ENCODE assay signal across 23 cellular contexts in genomic region chr4:76657443-76657842, GRCh38.
A peak's percentile ranks its signal among the peaks of the same experiment; 100 is the strongest.
DNase-seq lines count a peak whose midpoint lies in the region; ATAC-seq and TF ChIP-seq lines count a peak whose summit lies in the region.
"Had no signal": no experiment of that assay in that cellular context is flagged by ENCODE, and none has a peak within 500 bp of the region (broad histone marks: within the 10 kb centered on the region; RNA-seq: fewer than 3 reads in every experiment).

No MANE protein-coding gene starts in this region.

- TF ChIP-seq CTCF in MCF 10A (IDR thresholded peaks at IDR 0.05; ENCODE audit: unreplicated experiment) (no peak), breast epithelium (IDR thresholded peaks at IDR 0.05) (no peak), RWPE2 (IDR thresholded peaks at IDR 0.05; ENCODE audit: poor library complexity, severe bottlenecking) (no peak), fibroblast of lung (conservative IDR thresholded peaks at IDR 0.05 in 1 of 2, IDR thresholded peaks at IDR 0.05 in 1 of 2; ENCODE audit: low read depth in 1 of 2, low read length in 2 of 2) (no peak), thoracic aorta (IDR thresholded peaks at IDR 0.05) (no peak), body of pancreas (IDR thresholded peaks at IDR 0.05) (no peak)

- H3K27ac Mint-ChIP-seq in MCF 10A (ENCODE audit: low read depth, unreplicated experiment), result peak overlapping the region; percentile 58
- H3K27ac Mint-ChIP-seq: effector memory CD8-positive, alpha-beta T cell had no signal

- CTCF ChIA-PET in MCF 10A (lab: Yijun Ruan, JAX), result interaction anchor here (0.6 kb wide), 2 partner anchors 208 to 505 kb away, joined by 3 read pairs; no protein-coding TSS in a partner anchor

- no peak overlapping the region for H3K4me2 ChIP-seq in fibroblast of lung (ENCODE audit: extremely low read depth, insufficient read depth, low read length)

- H3K4me3 ChIP-seq in breast epithelium (no peak overlapping the region), RWPE2 (ENCODE audit: severe bottlenecking) (no peak overlapping the region), fibroblast of lung (replicated peaks in 1 of 4; ENCODE audit: control extremely low read depth in 1 of 4, insufficient read depth in 1 of 4, low read depth in 3 of 4, low read length in 4 of 4) (no peak overlapping the region), thoracic aorta (no peak overlapping the region), body of pancreas (no peak overlapping the region)
- H3K4me3 ChIP-seq: BLaER1, K562, left lung had no signal

- H3K4me1 ChIP-seq in breast epithelium, result no peaks in the 10 kb centered on the region
- peaks cover 27% of the 10 kb centered on the region for H3K4me1 ChIP-seq in RWPE2 (ENCODE audit: insufficient read depth, poor library complexity, severe bottlenecking)
- H3K4me1 ChIP-seq in fibroblast of lung (ENCODE audit: control insufficient read depth, extremely low read depth, insufficient read depth, low read length), result peaks cover 22% of the 10 kb centered on the region
- peaks cover 27 to 67% of the 10 kb centered on the region in 2 donors for H3K4me1 ChIP-seq in thoracic aorta (ENCODE audit: control insufficient read depth in 1 of 2, low read depth in 2 of 2)
- no peaks in the 10 kb centered on the region for H3K4me1 ChIP-seq in body of pancreas

- DNase-seq in MCF 10A (ENCODE audit: unreplicated experiment), result no peak
- DNase-seq in breast epithelium (ENCODE audit: low spot score in 2 of 2), result no peak
- DNase-seq in RWPE2 (ENCODE audit: low spot score), result no peak
- DNase-seq in fibroblast of lung (ENCODE audit: low read depth in 2 of 2), result no peak
- no peak for DNase-seq in thoracic aorta (ENCODE audit: low spot score)
- DNase-seq in stimulated activated CD8-positive, alpha-beta memory T cell treated with anti-CD3 and anti-CD28 coated beads, Interleukin-4, amount 100 ng/mL, for 48 hours, result no peak
- no peak for DNase-seq in NCI-H446 treated with DMSO at 0.1 percent for 48 hours (lab: John Stamatoyannopoulos, UW)
- DNase-seq in body of pancreas, result no peak
- DNase-seq: activated CD4-positive, alpha-beta T cell treated with anti-CD3 and anti-CD28 coated beads, Interleukin-2, amount 50 U/mL, for 4 hours; activated gamma-delta T cell treated with Interleukin-2 at 50 U/mL for 16 hours; amygdala; cerebellar nuclear complex; effector memory CD8-positive, alpha-beta T cell; head of caudate nucleus; left lung; MV-4-11; NCI-H187 treated with DMSO at 0.1 percent for 48 hours; stimulated activated CD4-positive, alpha-beta T cell treated with anti-CD3 and anti-CD28 coated beads, Interleukin-4, amount 100 ng/mL, for 24 hours; stimulated activated naive CD8-positive, alpha-beta T cell treated with anti-CD3 and anti-CD28 coated beads, Interleukin-15, amount 100 ng/mL, for 72 hours had no signal

- POLR2A ChIA-PET in MCF 10A (lab: Yijun Ruan, JAX), result interaction anchor here (0.7 kb wide), 1 partner anchor 472 kb away, joined by 3 read pairs; no protein-coding TSS in a partner anchor

- no peaks in the 10 kb centered on the region for H4K20me1 ChIP-seq in fibroblast of lung (ENCODE audit: control insufficient read depth, extremely low read depth, insufficient read depth, low read length)
- H4K20me1 ChIP-seq: BLaER1 had no signal

- no peaks in the 10 kb centered on the region for H3K27me3 ChIP-seq in breast epithelium
- H3K27me3 ChIP-seq in RWPE2 (ENCODE audit: insufficient read depth, poor library complexity, severe bottlenecking), result no peaks in the 10 kb centered on the region
- H3K27me3 ChIP-seq in fibroblast of lung (ENCODE audit: control insufficient read depth, insufficient read depth, low read length), result no peaks in the 10 kb centered on the region
- no peaks in the 10 kb centered on the region for H3K27me3 ChIP-seq in thoracic aorta (replicated peaks; ENCODE audit: insufficient read depth)
- no peaks in the 10 kb centered on the region for H3K27me3 ChIP-seq in body of pancreas
- H3K27me3 ChIP-seq: BLaER1, left lung had no signal

- H3K9ac ChIP-seq in fibroblast of lung (ENCODE audit: insufficient read depth, low read length), result no peak overlapping the region
- H3K9ac ChIP-seq: BLaER1 had no signal

- peaks cover 19% of the 10 kb centered on the region for H3K4me1 Mint-ChIP-seq in MCF 10A (ENCODE audit: insufficient read depth, unreplicated experiment)

- no peak overlapping the region for H3K4me3 Mint-ChIP-seq in MCF 10A (ENCODE audit: unreplicated experiment)
- H3K4me3 Mint-ChIP-seq: effector memory CD8-positive, alpha-beta T cell; stimulated activated naive CD8-positive, alpha-beta T cell treated with anti-CD3 and anti-CD28 coated beads, Interleukin-15, amount 100 ng/mL, for 72 hours had no signal

- no peaks in the 10 kb centered on the region for H3K27me3 Mint-ChIP-seq in MCF 10A (ENCODE audit: insufficient read depth, unreplicated experiment)

- TF ChIP-seq POLR2A in breast epithelium (IDR thresholded peaks at IDR 0.05) (no peak), body of pancreas (IDR thresholded peaks at IDR 0.05) (no peak)

- H3K27ac ChIP-seq in breast epithelium (peak overlapping the region in 1 of 2 donors; percentile 14), RWPE2 (ENCODE audit: poor library complexity, severe bottlenecking) (peak overlapping the region; percentile 59), fibroblast of lung (ENCODE audit: insufficient read depth, low read length) (peak overlapping the region; percentile 67), thoracic aorta (peak overlapping the region; percentile 66 to 87), body of pancreas (no peak overlapping the region)
- H3K27ac ChIP-seq: 22Rv1, BLaER1, VCaP had no signal

- no TSS peak for BruUV-seq in MCF 10A (replicated peaks; lab: Mats Ljungman, UMichigan)

- H3K79me2 ChIP-seq in fibroblast of lung (ENCODE audit: control insufficient read depth, insufficient read depth, low read length), result no peaks in the 10 kb centered on the region

- H3K9me3 Mint-ChIP-seq in MCF 10A (ENCODE audit: unreplicated experiment), result no peaks in the 10 kb centered on the region
- H3K9me3 Mint-ChIP-seq: effector memory CD8-positive, alpha-beta T cell; stimulated activated naive CD8-positive, alpha-beta T cell treated with anti-CD3 and anti-CD28 coated beads, Interleukin-15, amount 100 ng/mL, for 72 hours had no signal

- peaks cover 6% of the 10 kb centered on the region for H3K36me3 Mint-ChIP-seq in MCF 10A (ENCODE audit: insufficient read depth, unreplicated experiment)

- H3K36me3 ChIP-seq in breast epithelium, result no peaks in the 10 kb centered on the region
- H3K36me3 ChIP-seq in RWPE2 (ENCODE audit: low read depth), result no peaks in the 10 kb centered on the region
- H3K36me3 ChIP-seq in fibroblast of lung (ENCODE audit: control insufficient read depth, insufficient read depth, low read length), result no peaks in the 10 kb centered on the region
- H3K36me3 ChIP-seq in thoracic aorta, result no peaks in the 10 kb centered on the region
- no peaks in the 10 kb centered on the region for H3K36me3 ChIP-seq in body of pancreas (replicated peaks in 1 of 2; ENCODE audit: insufficient read depth in 1 of 2, low read depth in 2 of 2)
- H3K36me3 ChIP-seq: BLaER1, left lung had no signal

- no peak overlapping the region for H2AFZ ChIP-seq in fibroblast of lung (ENCODE audit: low read length)

- intact Hi-C loops in MCF 10A (cut with micrococcal nuclease) (no loop called here), breast epithelium (cut with DNase I; ENCODE audit: low total_unique reads) (no loop called here), body of pancreas (cut with DNase I) (no loop called here)

- H3K9me3 ChIP-seq in breast epithelium, result no peaks in the 10 kb centered on the region
- no peaks in the 10 kb centered on the region for H3K9me3 ChIP-seq in RWPE2 (ENCODE audit: severe bottlenecking)
- no peaks in the 10 kb centered on the region for H3K9me3 ChIP-seq in fibroblast of lung (ENCODE audit: control insufficient read depth, insufficient read depth, low read depth, low read length)
- H3K9me3 ChIP-seq in thoracic aorta, result no peaks in the 10 kb centered on the region
- H3K9me3 ChIP-seq in body of pancreas, result no peaks in the 10 kb centered on the region
- H3K9me3 ChIP-seq: BLaER1, left lung had no signal

- ATAC-seq in RWPE2 (ENCODE audit: low read depth) (no peak), thoracic aorta (ENCODE audit: insufficient number of reproducible peaks, low FRiP score, low read depth) (no peak), body of pancreas (no peak)
- ATAC-seq: effector memory CD8-positive, alpha-beta T cell; K562; stimulated activated naive CD8-positive, alpha-beta T cell treated with anti-CD3 and anti-CD28 coated beads, Interleukin-15, amount 100 ng/mL, for 72 hours had no signal

- WGBS in body of pancreas, 2 donors, result 68 to 82% methylated on average over 2 of the region's 2 CpGs

Comparison
In these comparisons a context has a peak if more than half of its experiments do, and no peak if none do; other contexts are left out.
1. H3K27ac ChIP-seq: peak in RWPE2 (single experiment), fibroblast of lung (single experiment) and thoracic aorta (2 of 2); none in body of pancreas (0 of 4).